ENCODE assay signal across 1 cellular context in genomic region chr12:50084775-50085614, GRCh38.
TF ChIP-seq lines count a peak whose summit lies in the region.

TSS of gene SMARCD1 (plus strand) at chr12:50085342. CDS start at chr12:50085370, 28 bp downstream.

TF ChIP-seq in HepG2, 621 proteins besides CTCF, POLR2A, EP300 and RAD21 (continued from another document and continues in another):
- no peak for TF ChIP-seq ZBED4 (CRISPR knock-in tag; IDR thresholded peaks at IDR 0.05; ENCODE audit: borderline replicate concordance)
- no peak for TF ChIP-seq HOXA7 (CRISPR knock-in tag; IDR thresholded peaks at IDR 0.05)
- peak; percentile 57; the same call in 1 of the 2 replicates for TF ChIP-seq ZFP91 (CRISPR knock-in tag; IDR thresholded peaks at IDR 0.05; ENCODE audit: borderline replicate concordance)
- no peak for TF ChIP-seq ZXDC (CRISPR knock-in tag; IDR thresholded peaks at IDR 0.05)
- TF ChIP-seq MYC (CRISPR knock-in tag; IDR thresholded peaks at IDR 0.05; ENCODE audit: borderline replicate concordance): peak; percentile 34; the same call in 1 of the 2 replicates
- no peak for TF ChIP-seq TOPORS (CRISPR knock-in tag; IDR thresholded peaks at IDR 0.05)
- no peak for TF ChIP-seq ZNF709 (CRISPR knock-in tag; IDR thresholded peaks at IDR 0.05)
- TF ChIP-seq ZNF772 (CRISPR knock-in tag; IDR thresholded peaks at IDR 0.05): 0 out of 2 replicates have a peak, but pooled peaks have one; percentile 29
- 0 out of 2 replicates have a peak, but pooled peaks have one; percentile 19 for TF ChIP-seq ARNT2 (CRISPR knock-in tag; IDR thresholded peaks at IDR 0.05; ENCODE audit: low read depth)
- TF ChIP-seq ZNF639 (CRISPR knock-in tag; conservative IDR thresholded peaks at IDR 0.05): peak; percentile 86
- no peak for TF ChIP-seq CAMTA2 (CRISPR knock-in tag; IDR thresholded peaks at IDR 0.05; ENCODE audit: borderline replicate concordance)
- peak; percentile 55; the same call in 1 of the 2 replicates for TF ChIP-seq MIER2 (CRISPR knock-in tag; IDR thresholded peaks at IDR 0.05)
- no peak for TF ChIP-seq NFKBIZ (CRISPR knock-in tag; IDR thresholded peaks at IDR 0.05)
- no peak for TF ChIP-seq ARHGAP35 (CRISPR knock-in tag; IDR thresholded peaks at IDR 0.05; ENCODE audit: borderline replicate concordance)
- no peak for TF ChIP-seq ZFP1 (CRISPR knock-in tag; IDR thresholded peaks at IDR 0.05)
- 0 out of 2 replicates have a peak, but pooled peaks have one; percentile 34 for TF ChIP-seq ZSCAN9 (CRISPR knock-in tag; IDR thresholded peaks at IDR 0.05; ENCODE audit: borderline replicate concordance)
- no peak for TF ChIP-seq FOXM1 (CRISPR knock-in tag; IDR thresholded peaks at IDR 0.05)
- no peak for TF ChIP-seq ZNF883 (CRISPR knock-in tag; IDR thresholded peaks at IDR 0.05; ENCODE audit: not compliant biosample characterization)
- no peak for TF ChIP-seq SSRP1 (CRISPR knock-in tag; IDR thresholded peaks at IDR 0.05)
- TF ChIP-seq GABPA (IDR thresholded peaks at IDR 0.05; ENCODE audit: low read depth, low read length): peak; percentile 74
- peak; percentile 87 for TF ChIP-seq GABPA (CRISPR knock-in tag; IDR thresholded peaks at IDR 0.05; ENCODE audit: low read depth)
- TF ChIP-seq ZMAT3 (CRISPR knock-in tag; conservative IDR thresholded peaks at IDR 0.05): 0 out of 2 replicates have a peak, but pooled peaks have one; percentile 54
- 0 out of 2 replicates have a peak, but pooled peaks have one; percentile 22 for TF ChIP-seq MXD4 (CRISPR knock-in tag; IDR thresholded peaks at IDR 0.05)
- peak; percentile 75 for TF ChIP-seq ZFX (CRISPR knock-in tag; IDR thresholded peaks at IDR 0.05; ENCODE audit: low read depth)
- TF ChIP-seq KDM4B (CRISPR knock-in tag; IDR thresholded peaks at IDR 0.05): peak; percentile 67; the same call in 1 of the 2 replicates
- peak; percentile 10; the same call in 1 of the 2 replicates for TF ChIP-seq HNF4A (CRISPR knock-in tag; IDR thresholded peaks at IDR 0.05)
- no peak for TF ChIP-seq SKIL (CRISPR knock-in tag; IDR thresholded peaks at IDR 0.05; ENCODE audit: borderline replicate concordance)
- 0 out of 2 replicates have a peak, but pooled peaks have one; percentile 63 for TF ChIP-seq SP140L (CRISPR knock-in tag; IDR thresholded peaks at IDR 0.05; ENCODE audit: borderline replicate concordance)
- TF ChIP-seq MTF2 (CRISPR knock-in tag; IDR thresholded peaks at IDR 0.05; ENCODE audit: borderline replicate concordance): no peak
- TF ChIP-seq ZNF614 (CRISPR knock-in tag; IDR thresholded peaks at IDR 0.05; ENCODE audit: borderline replicate concordance): no peak
- TF ChIP-seq MTA1 (CRISPR knock-in tag; IDR thresholded peaks at IDR 0.05; ENCODE audit: borderline replicate concordance): no peak
- peak; percentile 31; the same call in 1 of the 2 replicates for TF ChIP-seq ZNF788 (CRISPR knock-in tag; IDR thresholded peaks at IDR 0.05; ENCODE audit: borderline replicate concordance)
- TF ChIP-seq NFYC (CRISPR knock-in tag; IDR thresholded peaks at IDR 0.05): no peak
- TF ChIP-seq SALL1 (CRISPR knock-in tag; IDR thresholded peaks at IDR 0.05): peak; percentile 69
- TF ChIP-seq YY1 (IDR thresholded peaks at IDR 0.05; ENCODE audit: insufficient read depth, insufficient replicate concordance, low read depth, low read length): peak; percentile 91
- TF ChIP-seq ZBTB21 (CRISPR knock-in tag; IDR thresholded peaks at IDR 0.05): no peak
- TF ChIP-seq ZNF563 (CRISPR knock-in tag; IDR thresholded peaks at IDR 0.05): 0 out of 2 replicates have a peak, but pooled peaks have one; percentile 53
- TF ChIP-seq RAD51 (IDR thresholded peaks at IDR 0.05; ENCODE audit: borderline replicate concordance): no peak
- TF ChIP-seq ZEB1 (IDR thresholded peaks at IDR 0.05; ENCODE audit: insufficient replicate concordance, low read depth): no peak
- no peak for TF ChIP-seq ZKSCAN1 (IDR thresholded peaks at IDR 0.05; ENCODE audit: low read length)
- TF ChIP-seq FOXK1 (CRISPR knock-in tag; IDR thresholded peaks at IDR 0.05; ENCODE audit: borderline replicate concordance, low read depth): peak; percentile 44; the same call in 1 of the 2 replicates
- peak; percentile 84 for TF ChIP-seq RBFOX2 (IDR thresholded peaks at IDR 0.05; ENCODE audit: low read depth, low read length)
- no peak for TF ChIP-seq ZBTB20 (CRISPR knock-in tag; IDR thresholded peaks at IDR 0.05; ENCODE audit: borderline replicate concordance, low read depth)
- TF ChIP-seq ZBTB10 (CRISPR knock-in tag; IDR thresholded peaks at IDR 0.05; ENCODE audit: borderline replicate concordance): no peak
- TF ChIP-seq ZSCAN12 (CRISPR knock-in tag; IDR thresholded peaks at IDR 0.05): 0 out of 2 replicates have a peak, but pooled peaks have one; percentile 47
- no peak for TF ChIP-seq ZBTB42 (CRISPR knock-in tag; IDR thresholded peaks at IDR 0.05)
- TF ChIP-seq ZNF343 (CRISPR knock-in tag; IDR thresholded peaks at IDR 0.05): no peak
- TF ChIP-seq RFX3 (CRISPR knock-in tag; IDR thresholded peaks at IDR 0.05): no peak
- TF ChIP-seq ZNF597 (CRISPR knock-in tag; IDR thresholded peaks at IDR 0.05): no peak
- TF ChIP-seq MAFK (conservative IDR thresholded peaks at IDR 0.05 in 1 of 2, IDR thresholded peaks at IDR 0.05 in 1 of 2; ENCODE audit: low read length in 2 of 2): no peak
- no peak for TF ChIP-seq CEBPB (IDR thresholded peaks at IDR 0.05; ENCODE audit: borderline replicate concordance, low read depth, low read length)
- TF ChIP-seq SIN3B (IDR thresholded peaks at IDR 0.05; ENCODE audit: low read length): no peak
- TF ChIP-seq SMC3 (IDR thresholded peaks at IDR 0.05; ENCODE audit: low read length): 0 out of 2 replicates have a peak, but pooled peaks have one; percentile 9
- TF ChIP-seq ZNF891 (CRISPR knock-in tag; IDR thresholded peaks at IDR 0.05): no peak
